In the genomic region with DNA sequence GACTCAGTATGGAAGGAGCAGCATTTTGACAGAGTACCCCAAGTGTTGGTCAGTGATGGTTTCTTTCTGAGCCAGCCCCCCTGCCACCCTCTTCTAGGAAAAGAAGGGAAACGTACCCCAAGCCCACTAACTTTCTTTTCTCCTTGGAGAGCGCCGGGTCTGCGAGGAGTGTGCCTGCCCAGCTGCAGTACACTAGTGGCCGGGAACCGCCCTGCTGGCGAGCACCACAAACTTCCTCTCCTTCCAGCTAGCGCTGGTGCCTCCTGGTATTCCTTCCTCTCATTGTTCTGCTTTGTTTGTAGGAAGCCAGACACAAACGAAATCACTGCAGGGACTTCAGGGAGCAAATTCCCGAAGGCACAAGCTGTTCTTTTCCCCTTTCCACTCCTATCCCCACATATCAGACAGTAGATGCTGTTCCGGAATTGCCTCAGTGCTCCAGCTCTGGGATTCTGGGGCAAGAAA, we compare ENCODE assay signal across 8 cellular contexts. TPM values are rescaled to one million over a fixed set of nuclear protein-coding genes. Genes with fewer than 3 reads are reported as not detected.
DNase-seq lines count a peak whose midpoint lies in the region; ATAC-seq and TF ChIP-seq lines count a peak whose summit lies in the region.

No MANE protein-coding gene starts in this region.

- H3K27ac Mint-ChIP-seq in neural crest cell (ENCODE audit: unreplicated experiment): no peak overlapping the region

- TF ChIP-seq CTCF in neural crest cell (conservative IDR thresholded peaks at IDR 0.05): peak; percentile 47
- peak in 1 of 6 experiments; percentile 2 for TF ChIP-seq CTCF in Peyer's patch (IDR thresholded peaks at IDR 0.05)

- no peaks in the 10 kb centered on the region for H3K9me3 ChIP-seq in Peyer's patch

- TF ChIP-seq POLR2A in Peyer's patch (IDR thresholded peaks at IDR 0.05): no peak

- H3K4me3 ChIP-seq in Peyer's patch: peak overlapping the region in 2 of 4 donors; percentile 58 to 64

- no peaks in the 10 kb centered on the region for H3K36me3 Mint-ChIP-seq in neural crest cell (ENCODE audit: low read depth)

- H3K36me3 ChIP-seq in Peyer's patch: no peaks in the 10 kb centered on the region

- H3K27ac ChIP-seq in Peyer's patch: peak overlapping the region in 1 of 4 donors; percentile 30

- peaks cover 24% of the 10 kb centered on the region for H3K4me1 Mint-ChIP-seq in neural crest cell

- H3K27me3 ChIP-seq in Peyer's patch: peaks cover 0 to 17% of the 10 kb centered on the region in 2 donors

- DNase-seq in H4 (ENCODE audit: low spot score) (peak; percentile 44), NCI-H748 treated with DMSO at 0.1 percent for 48 hours (lab: John Stamatoyannopoulos, UW) (peak; percentile 12), fibroblast of peridontal ligament (ENCODE audit: extremely low read depth) (peak; percentile 6), neural crest cell (ENCODE audit: low read depth, low spot score) (peak; percentile 12), Peyer's patch (no peak), ureter (ENCODE audit: low spot score) (no peak)

- peak overlapping the region; percentile 84 for H3K4me3 Mint-ChIP-seq in neural crest cell

- H3K4me1 ChIP-seq in Peyer's patch: peaks cover 0 to 18% (median 7%) of the 10 kb centered on the region in 4 donors

- peaks cover 82% of the 10 kb centered on the region for H3K27me3 Mint-ChIP-seq in neural crest cell (ENCODE audit: low read depth)

- H3K9me3 Mint-ChIP-seq in neural crest cell: no peaks in the 10 kb centered on the region

- ATAC-seq in HG03571 (IDR thresholded peaks at IDR 0.05; ENCODE audit: unreplicated experiment) (no peak), HG02870 (IDR thresholded peaks at IDR 0.05; ENCODE audit: unreplicated experiment) (no peak)

RNA-seq across cellular contexts. Expression of gene CCDC85A, which starts 1.8 kb away (rescaled TPM):
- 0.14 TPM in 1 of 2 replicates, not detected in the other for total RNA-seq in H4 (2014; rRNA removed; shearing (Covaris generic))
- total RNA-seq in neural crest cell: 0.16 and 0.19 TPM in 2 replicates
- 1 to 10 TPM in 3 of 4 donors, not detected in 1; 1.1 to 1.7 (median 1.1) TPM for total RNA-seq in Peyer's patch
- total RNA-seq in ureter: 1.5 TPM

Comparison
In these comparisons a context has a peak if more than half of its experiments do, and no peak if none do; other contexts are left out.
1. DNase-seq: peak in H4 (single experiment), NCI-H748 treated with DMSO at 0.1 percent for 48 hours (single experiment), fibroblast of peridontal ligament (single experiment) and neural crest cell (single experiment); none in Peyer's patch (0 of 3) and ureter (single experiment).